In the genomic region with DNA sequence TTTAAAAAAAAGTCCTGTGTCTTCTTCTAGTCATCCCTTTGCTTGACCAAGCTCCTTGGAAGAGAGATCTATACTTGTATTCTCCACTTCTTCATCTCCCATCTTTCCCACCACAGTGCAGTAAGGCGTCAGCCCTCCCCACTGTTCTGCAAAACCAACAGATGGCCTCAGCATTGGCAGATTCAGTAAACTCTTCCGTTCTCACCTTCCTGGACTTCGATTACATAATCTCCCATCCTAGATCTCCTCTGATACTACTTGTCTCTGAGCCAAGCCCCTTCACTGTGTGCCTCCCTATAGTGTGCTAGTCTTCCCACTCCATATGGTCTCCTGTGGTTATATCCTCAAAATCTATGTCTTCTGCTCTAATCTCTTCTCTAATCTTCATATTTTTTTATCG, we compare ENCODE assay signal across 23 cellular contexts. TPM values are rescaled to one million over a fixed set of nuclear protein-coding genes. Genes with fewer than 3 reads are reported as not detected.
DNase-seq lines count a peak whose midpoint lies in the region; ATAC-seq and TF ChIP-seq lines count a peak whose summit lies in the region.
"Had no signal": no experiment of that assay in that cellular context is flagged by ENCODE, and none has a peak within 500 bp of the region (broad histone marks: within the 10 kb centered on the region; RNA-seq: fewer than 3 reads in every experiment).

No MANE protein-coding gene starts in this region.

- no peak for DNase-seq in activated naive CD8-positive, alpha-beta T cell treated with anti-CD3 and anti-CD28 coated beads for 36 hours
- no peak for DNase-seq in natural killer cell treated with Interleukin-12 subunit alpha and Interleukin-12 subunit beta and Interleukin-15 and Interleukin-18, amount 100 ng/mL, for 72 hours (ENCODE audit: low spot score)
- DNase-seq in NK-92 (lab: John Stamatoyannopoulos, UW; ENCODE audit: unreplicated experiment) (no peak), LoVo (ENCODE audit: low spot score) (no peak), dedifferentiated amniotic fluid mesenchymal stem cell (ENCODE audit: extremely low spot score) (no peak)
- DNase-seq: activated CD4-positive, alpha-beta T cell treated with anti-CD3 and anti-CD28 coated beads for 4 hours; activated naive CD4-positive, alpha-beta T cell treated with anti-CD3 and anti-CD28 coated beads, Interleukin-2, amount 50 U/mL, for 16 hours; activated T-cell treated with anti-CD3 and anti-CD28 coated beads, Interleukin-2, amount 50 U/mL, for 48 hours; AML-193; cerebellar nuclear complex; effector CD4-positive, alpha-beta T cell; foreskin fibroblast; GF-D8; GOT3; KBM-7; MM.1S; NCI-H1417; NCI-H526 treated with DMSO at 0.1 percent for 48 hours; stomach; upper lobe of left lung had no signal

- H3K27me3 Mint-ChIP-seq in activated naive CD8-positive, alpha-beta T cell: peaks cover 54% of the 10 kb centered on the region
- H3K27me3 Mint-ChIP-seq in activated naive CD8-positive, alpha-beta T cell treated with anti-CD3 and anti-CD28 coated beads for 36 hours: peaks cover 79% of the 10 kb centered on the region
- peaks cover 28% of the 10 kb centered on the region for H3K27me3 Mint-ChIP-seq in brain
- peaks cover 41 to 47% of the 10 kb centered on the region in 2 donors for H3K27me3 Mint-ChIP-seq in natural killer cell treated with Interleukin-12 subunit alpha and Interleukin-12 subunit beta and Interleukin-15 and Interleukin-18, amount 100 ng/mL, for 72 hours

- no peaks in the 10 kb centered on the region for H3K9me3 Mint-ChIP-seq in activated naive CD8-positive, alpha-beta T cell (ENCODE audit: low read depth)
- no peaks in the 10 kb centered on the region for H3K9me3 Mint-ChIP-seq in activated naive CD8-positive, alpha-beta T cell treated with anti-CD3 and anti-CD28 coated beads for 36 hours
- H3K9me3 Mint-ChIP-seq in brain: no peaks in the 10 kb centered on the region
- H3K9me3 Mint-ChIP-seq in natural killer cell treated with Interleukin-12 subunit alpha and Interleukin-12 subunit beta and Interleukin-15 and Interleukin-18, amount 100 ng/mL, for 72 hours: peaks cover 2% of the 10 kb centered on the region

- no peak overlapping the region for H3K27ac Mint-ChIP-seq in activated naive CD8-positive, alpha-beta T cell
- H3K27ac Mint-ChIP-seq in activated naive CD8-positive, alpha-beta T cell treated with anti-CD3 and anti-CD28 coated beads for 36 hours: no peak overlapping the region
- peak overlapping the region in 2 of 5 experiments; percentile 48 to 92 for H3K27ac Mint-ChIP-seq in brain
- peak overlapping the region in 1 of 2 donors; percentile 36 for H3K27ac Mint-ChIP-seq in natural killer cell treated with Interleukin-12 subunit alpha and Interleukin-12 subunit beta and Interleukin-15 and Interleukin-18, amount 100 ng/mL, for 72 hours

- peaks cover 13% of the 10 kb centered on the region for H3K4me1 Mint-ChIP-seq in activated naive CD8-positive, alpha-beta T cell (ENCODE audit: low read depth)
- peaks cover 13% of the 10 kb centered on the region for H3K4me1 Mint-ChIP-seq in activated naive CD8-positive, alpha-beta T cell treated with anti-CD3 and anti-CD28 coated beads for 36 hours
- peaks cover 38% of the 10 kb centered on the region for H3K4me1 Mint-ChIP-seq in brain
- H3K4me1 Mint-ChIP-seq in natural killer cell treated with Interleukin-12 subunit alpha and Interleukin-12 subunit beta and Interleukin-15 and Interleukin-18, amount 100 ng/mL, for 72 hours (ENCODE audit: low read depth in 2 of 2): peaks cover 27 to 30% of the 10 kb centered on the region in 2 donors

- peaks cover 6% of the 10 kb centered on the region for H3K36me3 Mint-ChIP-seq in activated naive CD8-positive, alpha-beta T cell
- H3K36me3 Mint-ChIP-seq in activated naive CD8-positive, alpha-beta T cell treated with anti-CD3 and anti-CD28 coated beads for 36 hours: peaks cover 4% of the 10 kb centered on the region
- H3K36me3 Mint-ChIP-seq in brain: no peaks in the 10 kb centered on the region
- H3K36me3 Mint-ChIP-seq in natural killer cell treated with Interleukin-12 subunit alpha and Interleukin-12 subunit beta and Interleukin-15 and Interleukin-18, amount 100 ng/mL, for 72 hours: peaks cover 4% of the 10 kb centered on the region

- peak overlapping the region; percentile 52 for H3K4me3 Mint-ChIP-seq in activated naive CD8-positive, alpha-beta T cell
- H3K4me3 Mint-ChIP-seq in activated naive CD8-positive, alpha-beta T cell treated with anti-CD3 and anti-CD28 coated beads for 36 hours: no peak overlapping the region
- H3K4me3 Mint-ChIP-seq in brain: peak overlapping the region; percentile 54 to 92 (median 71)
- H3K4me3 Mint-ChIP-seq in natural killer cell treated with Interleukin-12 subunit alpha and Interleukin-12 subunit beta and Interleukin-15 and Interleukin-18, amount 100 ng/mL, for 72 hours: peak overlapping the region; percentile 8

- ATAC-seq in natural killer cell treated with Interleukin-12 subunit alpha and Interleukin-12 subunit beta and Interleukin-15 and Interleukin-18, amount 100 ng/mL, for 72 hours: no peak
- no peak for ATAC-seq in HG03175 (IDR thresholded peaks at IDR 0.05; ENCODE audit: unreplicated experiment)

- TF ChIP-seq CTCF in brain (conservative IDR thresholded peaks at IDR 0.05): no peak

RNA-seq across cellular contexts. Expression of gene COLGALT2, which starts 1.6 kb away (rescaled TPM):
- 1 to 10 TPM in 1 of 2 experiments, under 1 TPM in 1; 0.94 to 1.1 TPM for total RNA-seq in activated naive CD8-positive, alpha-beta T cell treated with anti-CD3 and anti-CD28 coated beads for 36 hours
- 15.2 TPM for polyA plus RNA-seq in brain (ENCODE audit: insufficient read depth, low read depth, low replicate concordance)
- total RNA-seq in natural killer cell treated with Interleukin-12 subunit alpha and Interleukin-12 subunit beta and Interleukin-15 and Interleukin-18, amount 100 ng/mL, for 72 hours: 1 to 10 TPM; 3.1 to 4.9 TPM

RNA-seq across cellular contexts. Expression of gene TSEN15, which starts 12.4 kb away (rescaled TPM):
- total RNA-seq in activated naive CD8-positive, alpha-beta T cell treated with anti-CD3 and anti-CD28 coated beads for 36 hours: 10 to 100 TPM; 45.0 to 48.3 TPM
- polyA plus RNA-seq in brain (ENCODE audit: insufficient read depth, low read depth, low replicate concordance): 30.2 TPM
- 10 to 100 TPM; 40.2 to 42.6 TPM for total RNA-seq in natural killer cell treated with Interleukin-12 subunit alpha and Interleukin-12 subunit beta and Interleukin-15 and Interleukin-18, amount 100 ng/mL, for 72 hours
